In the genomic region with DNA sequence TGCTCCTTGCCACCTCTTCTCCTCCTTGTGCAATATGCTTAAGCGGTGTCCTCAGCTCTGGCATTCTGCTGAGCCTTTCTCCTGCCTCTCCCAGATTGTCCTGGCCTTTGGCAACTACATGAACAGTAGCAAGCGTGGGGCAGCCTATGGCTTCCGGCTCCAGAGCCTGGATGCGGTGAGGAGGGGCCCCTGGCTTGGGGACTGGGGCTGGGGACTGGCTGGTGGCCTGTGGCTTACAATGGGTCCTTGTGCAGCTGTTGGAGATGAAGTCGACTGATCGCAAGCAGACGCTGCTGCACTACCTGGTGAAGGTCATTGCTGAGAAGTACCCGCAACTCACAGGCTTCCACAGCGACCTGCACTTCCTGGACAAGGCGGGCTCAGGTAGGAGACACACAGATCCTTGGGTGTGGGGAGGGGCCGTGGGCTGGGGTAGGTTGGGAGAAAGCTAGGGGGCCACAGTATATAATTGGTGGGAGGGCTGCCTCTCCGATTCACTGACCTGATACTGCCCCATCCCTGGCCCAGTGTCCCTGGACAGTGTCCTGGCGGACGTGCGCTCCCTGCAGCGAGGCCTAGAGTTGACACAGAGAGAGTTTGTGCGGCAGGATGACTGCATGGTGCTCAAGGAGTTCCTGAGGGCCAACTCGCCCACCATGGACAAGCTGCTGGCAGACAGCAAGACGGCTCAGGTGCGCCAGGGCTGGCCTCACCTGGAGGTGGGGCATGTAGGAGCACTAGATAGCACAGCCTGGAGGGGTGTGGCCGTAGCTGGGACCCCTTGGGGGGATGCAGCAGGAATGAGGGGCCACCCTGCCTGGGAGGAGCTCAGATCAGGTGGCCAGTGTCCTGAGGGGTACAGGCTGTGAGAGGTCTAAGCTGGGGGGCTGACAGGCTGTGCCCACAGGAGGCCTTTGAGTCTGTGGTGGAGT, we compare ENCODE assay signal across 1 cellular context.
TF ChIP-seq lines count a peak whose summit lies in the region.

No MANE protein-coding gene starts in this region.

TF ChIP-seq in GM23338, 12 proteins besides CTCF, POLR2A, EP300 and RAD21:
- TF ChIP-seq STAT1 (IDR thresholded peaks at IDR 0.05; ENCODE audit: unreplicated experiment) (no peak), CREB1 (CRISPR knock-in tag; IDR thresholded peaks at IDR 0.05; ENCODE audit: low read depth) (no peak), ZNF114 (CRISPR knock-in tag; IDR thresholded peaks at IDR 0.05) (no peak), JUNB (IDR thresholded peaks at IDR 0.05; ENCODE audit: unreplicated experiment) (no peak), POLR2AphosphoS5 (IDR thresholded peaks at IDR 0.05; ENCODE audit: low read depth) (no peak; the same call in 1 of the 2 replicates), EZH2 (IDR thresholded peaks at IDR 0.05; ENCODE audit: low read depth, unreplicated experiment) (no peak), ZNF331 (CRISPR knock-in tag; IDR thresholded peaks at IDR 0.05; ENCODE audit: low read depth) (no peak), EZH2phosphoT487 (IDR thresholded peaks at IDR 0.05; ENCODE audit: unreplicated experiment) (no peak), NANOG (IDR thresholded peaks at IDR 0.05; ENCODE audit: borderline replicate concordance) (no peak)
- TF ChIP-seq, protein P1, sequence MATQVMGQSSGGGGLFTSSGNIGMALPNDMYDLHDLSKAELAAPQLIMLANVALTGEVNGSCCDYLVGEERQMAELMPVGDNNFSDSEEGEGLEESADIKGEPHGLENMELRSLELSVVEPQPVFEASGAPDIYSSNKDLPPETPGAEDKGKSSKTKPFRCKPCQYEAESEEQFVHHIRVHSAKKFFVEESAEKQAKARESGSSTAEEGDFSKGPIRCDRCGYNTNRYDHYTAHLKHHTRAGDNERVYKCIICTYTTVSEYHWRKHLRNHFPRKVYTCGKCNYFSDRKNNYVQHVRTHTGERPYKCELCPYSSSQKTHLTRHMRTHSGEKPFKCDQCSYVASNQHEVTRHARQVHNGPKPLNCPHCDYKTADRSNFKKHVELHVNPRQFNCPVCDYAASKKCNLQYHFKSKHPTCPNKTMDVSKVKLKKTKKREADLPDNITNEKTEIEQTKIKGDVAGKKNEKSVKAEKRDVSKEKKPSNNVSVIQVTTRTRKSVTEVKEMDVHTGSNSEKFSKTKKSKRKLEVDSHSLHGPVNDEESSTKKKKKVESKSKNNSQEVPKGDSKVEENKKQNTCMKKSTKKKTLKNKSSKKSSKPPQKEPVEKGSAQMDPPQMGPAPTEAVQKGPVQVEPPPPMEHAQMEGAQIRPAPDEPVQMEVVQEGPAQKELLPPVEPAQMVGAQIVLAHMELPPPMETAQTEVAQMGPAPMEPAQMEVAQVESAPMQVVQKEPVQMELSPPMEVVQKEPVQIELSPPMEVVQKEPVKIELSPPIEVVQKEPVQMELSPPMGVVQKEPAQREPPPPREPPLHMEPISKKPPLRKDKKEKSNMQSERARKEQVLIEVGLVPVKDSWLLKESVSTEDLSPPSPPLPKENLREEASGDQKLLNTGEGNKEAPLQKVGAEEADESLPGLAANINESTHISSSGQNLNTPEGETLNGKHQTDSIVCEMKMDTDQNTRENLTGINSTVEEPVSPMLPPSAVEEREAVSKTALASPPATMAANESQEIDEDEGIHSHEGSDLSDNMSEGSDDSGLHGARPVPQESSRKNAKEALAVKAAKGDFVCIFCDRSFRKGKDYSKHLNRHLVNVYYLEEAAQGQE (IDR thresholded peaks at IDR 0.05; ENCODE audit: unreplicated experiment) = no peak
- TF ChIP-seq, protein P2, sequence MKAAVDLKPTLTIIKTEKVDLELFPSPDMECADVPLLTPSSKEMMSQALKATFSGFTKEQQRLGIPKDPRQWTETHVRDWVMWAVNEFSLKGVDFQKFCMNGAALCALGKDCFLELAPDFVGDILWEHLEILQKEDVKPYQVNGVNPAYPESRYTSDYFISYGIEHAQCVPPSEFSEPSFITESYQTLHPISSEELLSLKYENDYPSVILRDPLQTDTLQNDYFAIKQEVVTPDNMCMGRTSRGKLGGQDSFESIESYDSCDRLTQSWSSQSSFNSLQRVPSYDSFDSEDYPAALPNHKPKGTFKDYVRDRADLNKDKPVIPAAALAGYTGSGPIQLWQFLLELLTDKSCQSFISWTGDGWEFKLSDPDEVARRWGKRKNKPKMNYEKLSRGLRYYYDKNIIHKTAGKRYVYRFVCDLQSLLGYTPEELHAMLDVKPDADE (IDR thresholded peaks at IDR 0.05) = no peak
- TF ChIP-seq, protein P3, sequence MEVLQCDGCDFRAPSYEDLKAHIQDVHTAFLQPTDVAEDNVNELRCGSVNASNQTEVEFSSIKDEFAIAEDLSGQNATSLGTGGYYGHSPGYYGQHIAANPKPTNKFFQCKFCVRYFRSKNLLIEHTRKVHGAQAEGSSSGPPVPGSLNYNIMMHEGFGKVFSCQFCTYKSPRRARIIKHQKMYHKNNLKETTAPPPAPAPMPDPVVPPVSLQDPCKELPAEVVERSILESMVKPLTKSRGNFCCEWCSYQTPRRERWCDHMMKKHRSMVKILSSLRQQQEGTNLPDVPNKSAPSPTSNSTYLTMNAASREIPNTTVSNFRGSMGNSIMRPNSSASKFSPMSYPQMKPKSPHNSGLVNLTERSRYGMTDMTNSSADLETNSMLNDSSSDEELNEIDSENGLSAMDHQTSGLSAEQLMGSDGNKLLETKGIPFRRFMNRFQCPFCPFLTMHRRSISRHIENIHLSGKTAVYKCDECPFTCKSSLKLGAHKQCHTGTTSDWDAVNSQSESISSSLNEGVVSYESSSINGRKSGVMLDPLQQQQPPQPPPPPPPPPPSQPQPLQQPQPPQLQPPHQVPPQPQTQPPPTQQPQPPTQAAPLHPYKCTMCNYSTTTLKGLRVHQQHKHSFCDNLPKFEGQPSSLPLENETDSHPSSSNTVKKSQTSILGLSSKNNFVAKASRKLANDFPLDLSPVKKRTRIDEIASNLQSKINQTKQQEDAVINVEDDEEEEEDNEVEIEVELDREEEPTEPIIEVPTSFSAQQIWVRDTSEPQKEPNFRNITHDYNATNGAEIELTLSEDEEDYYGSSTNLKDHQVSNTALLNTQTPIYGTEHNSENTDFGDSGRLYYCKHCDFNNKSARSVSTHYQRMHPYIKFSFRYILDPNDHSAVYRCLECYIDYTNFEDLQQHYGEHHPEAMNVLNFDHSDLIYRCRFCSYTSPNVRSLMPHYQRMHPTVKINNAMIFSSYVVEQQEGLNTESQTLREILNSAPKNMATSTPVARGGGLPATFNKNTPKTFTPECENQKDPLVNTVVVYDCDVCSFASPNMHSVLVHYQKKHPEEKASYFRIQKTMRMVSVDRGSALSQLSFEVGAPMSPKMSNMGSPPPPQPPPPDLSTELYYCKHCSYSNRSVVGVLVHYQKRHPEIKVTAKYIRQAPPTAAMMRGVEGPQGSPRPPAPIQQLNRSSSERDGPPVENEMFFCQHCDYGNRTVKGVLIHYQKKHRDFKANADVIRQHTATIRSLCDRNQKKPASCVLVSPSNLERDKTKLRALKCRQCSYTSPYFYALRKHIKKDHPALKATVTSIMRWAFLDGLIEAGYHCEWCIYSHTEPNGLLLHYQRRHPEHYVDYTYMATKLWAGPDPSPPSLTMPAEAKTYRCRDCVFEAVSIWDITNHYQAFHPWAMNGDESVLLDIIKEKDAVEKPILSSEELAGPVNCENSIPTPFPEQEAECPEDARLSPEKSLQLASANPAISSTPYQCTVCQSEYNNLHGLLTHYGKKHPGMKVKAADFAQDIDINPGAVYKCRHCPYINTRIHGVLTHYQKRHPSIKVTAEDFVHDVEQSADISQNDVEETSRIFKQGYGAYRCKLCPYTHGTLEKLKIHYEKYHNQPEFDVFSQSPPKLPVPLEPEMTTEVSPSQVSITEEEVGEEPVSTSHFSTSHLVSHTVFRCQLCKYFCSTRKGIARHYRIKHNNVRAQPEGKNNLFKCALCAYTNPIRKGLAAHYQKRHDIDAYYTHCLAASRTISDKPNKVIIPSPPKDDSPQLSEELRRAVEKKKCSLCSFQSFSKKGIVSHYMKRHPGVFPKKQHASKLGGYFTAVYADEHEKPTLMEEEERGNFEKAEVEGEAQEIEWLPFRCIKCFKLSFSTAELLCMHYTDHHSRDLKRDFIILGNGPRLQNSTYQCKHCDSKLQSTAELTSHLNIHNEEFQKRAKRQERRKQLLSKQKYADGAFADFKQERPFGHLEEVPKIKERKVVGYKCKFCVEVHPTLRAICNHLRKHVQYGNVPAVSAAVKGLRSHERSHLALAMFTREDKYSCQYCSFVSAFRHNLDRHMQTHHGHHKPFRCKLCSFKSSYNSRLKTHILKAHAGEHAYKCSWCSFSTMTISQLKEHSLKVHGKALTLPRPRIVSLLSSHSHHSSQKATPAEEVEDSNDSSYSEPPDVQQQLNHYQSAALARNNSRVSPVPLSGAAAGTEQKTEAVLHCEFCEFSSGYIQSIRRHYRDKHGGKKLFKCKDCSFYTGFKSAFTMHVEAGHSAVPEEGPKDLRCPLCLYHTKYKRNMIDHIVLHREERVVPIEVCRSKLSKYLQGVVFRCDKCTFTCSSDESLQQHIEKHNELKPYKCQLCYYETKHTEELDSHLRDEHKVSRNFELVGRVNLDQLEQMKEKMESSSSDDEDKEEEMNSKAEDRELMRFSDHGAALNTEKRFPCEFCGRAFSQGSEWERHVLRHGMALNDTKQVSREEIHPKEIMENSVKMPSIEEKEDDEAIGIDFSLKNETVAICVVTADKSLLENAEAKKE (CRISPR knock-in tag; IDR thresholded peaks at IDR 0.05) = no peak
